In the genomic region with DNA sequence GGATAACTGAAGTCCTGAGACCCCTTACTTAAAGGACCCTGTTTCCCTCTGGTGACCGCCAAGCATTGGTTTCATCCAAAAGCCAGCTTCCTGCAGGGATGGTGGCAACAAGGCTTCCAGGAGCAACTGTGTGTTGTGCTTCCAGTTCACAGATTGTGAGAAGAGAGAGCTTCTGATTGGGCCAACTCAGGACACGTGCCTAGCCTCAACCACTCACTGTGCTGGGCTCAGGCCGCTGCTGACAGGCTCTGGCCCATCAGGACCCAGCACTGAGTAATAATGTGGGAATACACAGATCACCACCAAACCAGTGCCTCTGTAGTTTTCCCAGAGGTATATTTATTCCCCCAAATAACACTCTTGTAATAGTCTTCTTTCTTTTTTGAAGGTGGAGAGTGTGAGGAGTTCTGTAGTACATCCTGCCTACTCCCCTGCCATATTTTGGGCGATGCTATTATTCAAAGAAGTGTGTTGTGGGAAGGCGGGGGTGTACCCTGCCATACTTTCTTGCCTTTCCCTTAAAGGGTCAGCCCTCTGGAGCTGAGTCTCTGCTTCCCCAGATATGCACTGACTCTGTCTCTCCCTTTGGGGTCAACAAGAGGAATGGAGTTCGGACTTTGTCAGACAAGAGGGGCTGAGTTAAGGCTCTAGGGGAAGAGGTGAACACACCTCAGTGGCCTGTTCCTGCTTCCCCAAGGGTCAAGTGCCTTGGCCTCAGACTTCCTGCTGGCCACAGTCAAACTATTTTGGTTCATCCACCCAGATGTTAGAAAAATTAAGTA, we compare ENCODE assay signal across 1 cellular context.
TF ChIP-seq lines count a peak whose summit lies in the region.

No MANE protein-coding gene starts in this region.

TF ChIP-seq in HepG2, 621 proteins besides CTCF, POLR2A, EP300 and RAD21:
- TF ChIP-seq, protein P1, sequence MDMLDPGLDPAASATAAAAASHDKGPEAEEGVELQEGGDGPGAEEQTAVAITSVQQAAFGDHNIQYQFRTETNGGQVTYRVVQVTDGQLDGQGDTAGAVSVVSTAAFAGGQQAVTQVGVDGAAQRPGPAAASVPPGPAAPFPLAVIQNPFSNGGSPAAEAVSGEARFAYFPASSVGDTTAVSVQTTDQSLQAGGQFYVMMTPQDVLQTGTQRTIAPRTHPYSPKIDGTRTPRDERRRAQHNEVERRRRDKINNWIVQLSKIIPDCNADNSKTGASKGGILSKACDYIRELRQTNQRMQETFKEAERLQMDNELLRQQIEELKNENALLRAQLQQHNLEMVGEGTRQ (IDR thresholded peaks at IDR 0.05; ENCODE audit: low read depth, low read length) = peak; percentile 32; the same call in 1 of the 2 replicates
- TF ChIP-seq, protein P1 (CRISPR knock-in tag; IDR thresholded peaks at IDR 0.05; ENCODE audit: borderline replicate concordance) = no peak
- TF ChIP-seq ZNF17 (CRISPR knock-in tag; IDR thresholded peaks at IDR 0.05) (no peak), NFYC (CRISPR knock-in tag; IDR thresholded peaks at IDR 0.05) (0 out of 2 replicates have a peak, but pooled peaks have one; percentile 31)
